Comparison of ENCODE assay signal across 1 cellular context in the genomic region with DNA sequence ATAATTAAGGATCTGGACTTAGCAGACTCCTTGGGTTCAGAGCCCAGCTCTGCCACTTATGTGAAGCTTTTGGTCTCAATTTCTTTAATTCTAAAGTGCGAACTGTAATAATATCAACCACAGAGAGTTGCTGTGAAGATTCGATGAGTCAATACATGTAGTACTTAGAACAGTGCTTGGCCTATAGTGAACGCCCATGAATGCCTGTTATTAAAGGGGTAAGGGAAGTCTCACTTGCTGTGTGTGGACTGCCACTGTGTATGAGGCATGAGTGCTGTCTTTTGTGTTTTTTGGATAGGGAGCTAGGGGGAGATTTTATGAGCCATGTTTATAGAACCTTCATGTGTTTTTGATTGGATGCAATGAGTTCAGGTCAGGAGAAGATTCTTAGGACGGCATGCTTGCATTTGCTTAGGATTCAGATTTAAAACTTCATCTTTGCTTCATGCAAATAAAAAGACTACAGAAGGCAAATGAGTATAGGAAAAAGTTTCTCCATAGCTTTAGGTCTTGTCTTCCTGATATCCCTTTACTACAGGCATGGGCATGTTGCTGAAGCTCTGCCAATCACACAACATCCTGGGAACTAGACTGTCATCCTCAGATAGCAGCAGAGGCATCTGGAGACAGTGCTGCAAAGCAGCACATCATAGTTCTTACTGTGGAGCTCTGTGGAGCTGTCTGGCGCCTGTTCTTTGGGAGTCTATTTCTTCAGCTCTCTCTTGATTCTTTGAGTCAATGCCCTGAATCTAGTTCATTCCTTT.
TF ChIP-seq lines count a peak whose summit lies in the region.

No MANE protein-coding gene starts in this region.

TF ChIP-seq in GM12878, 131 proteins besides CTCF, POLR2A, EP300 and RAD21:
- TF ChIP-seq ZBED1 (IDR thresholded peaks at IDR 0.05; ENCODE audit: borderline replicate concordance) (no peak), NR2C2 (IDR thresholded peaks at IDR 0.05; ENCODE audit: borderline replicate concordance, control insufficient read depth, insufficient read length, low read depth) (no peak), MYC (IDR thresholded peaks at IDR 0.05; ENCODE audit: insufficient read depth, insufficient read length, insufficient replicate concordance, low read length, severe bottlenecking) (no peak), SMC3 (IDR thresholded peaks at IDR 0.05; ENCODE audit: borderline replicate concordance, low read length) (no peak), CREM (IDR thresholded peaks at IDR 0.05; ENCODE audit: low read depth) (no peak), ZNF622 (IDR thresholded peaks at IDR 0.05) (no peak), HCFC1 (IDR thresholded peaks at IDR 0.05; ENCODE audit: low read length) (no peak), PML (IDR thresholded peaks at IDR 0.05; ENCODE audit: low read length) (no peak), FOXM1 (IDR thresholded peaks at IDR 0.05; ENCODE audit: low read depth, low read length) (no peak), NRF1 (conservative IDR thresholded peaks at IDR 0.05; ENCODE audit: low read depth, low read length) (no peak), YBX1 (IDR thresholded peaks at IDR 0.05) (no peak), MXI1 (IDR thresholded peaks at IDR 0.05; ENCODE audit: low read depth, low read length) (no peak), IKZF2 (IDR thresholded peaks at IDR 0.05) (no peak), CREB1 (IDR thresholded peaks at IDR 0.05; ENCODE audit: low read depth) (no peak), POLR2AphosphoS5 (IDR thresholded peaks at IDR 0.05; ENCODE audit: low read length) (no peak), ZNF274 (IDR thresholded peaks at IDR 0.05; ENCODE audit: insufficient read depth, insufficient read length) (no peak), ESRRA (IDR thresholded peaks at IDR 0.05; ENCODE audit: low read length) (no peak)
- TF ChIP-seq, protein P1, sequence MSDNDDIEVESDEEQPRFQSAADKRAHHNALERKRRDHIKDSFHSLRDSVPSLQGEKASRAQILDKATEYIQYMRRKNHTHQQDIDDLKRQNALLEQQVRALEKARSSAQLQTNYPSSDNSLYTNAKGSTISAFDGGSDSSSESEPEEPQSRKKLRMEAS (IDR thresholded peaks at IDR 0.05; ENCODE audit: low read depth, low read length) = no peak
- TF ChIP-seq, protein P2, sequence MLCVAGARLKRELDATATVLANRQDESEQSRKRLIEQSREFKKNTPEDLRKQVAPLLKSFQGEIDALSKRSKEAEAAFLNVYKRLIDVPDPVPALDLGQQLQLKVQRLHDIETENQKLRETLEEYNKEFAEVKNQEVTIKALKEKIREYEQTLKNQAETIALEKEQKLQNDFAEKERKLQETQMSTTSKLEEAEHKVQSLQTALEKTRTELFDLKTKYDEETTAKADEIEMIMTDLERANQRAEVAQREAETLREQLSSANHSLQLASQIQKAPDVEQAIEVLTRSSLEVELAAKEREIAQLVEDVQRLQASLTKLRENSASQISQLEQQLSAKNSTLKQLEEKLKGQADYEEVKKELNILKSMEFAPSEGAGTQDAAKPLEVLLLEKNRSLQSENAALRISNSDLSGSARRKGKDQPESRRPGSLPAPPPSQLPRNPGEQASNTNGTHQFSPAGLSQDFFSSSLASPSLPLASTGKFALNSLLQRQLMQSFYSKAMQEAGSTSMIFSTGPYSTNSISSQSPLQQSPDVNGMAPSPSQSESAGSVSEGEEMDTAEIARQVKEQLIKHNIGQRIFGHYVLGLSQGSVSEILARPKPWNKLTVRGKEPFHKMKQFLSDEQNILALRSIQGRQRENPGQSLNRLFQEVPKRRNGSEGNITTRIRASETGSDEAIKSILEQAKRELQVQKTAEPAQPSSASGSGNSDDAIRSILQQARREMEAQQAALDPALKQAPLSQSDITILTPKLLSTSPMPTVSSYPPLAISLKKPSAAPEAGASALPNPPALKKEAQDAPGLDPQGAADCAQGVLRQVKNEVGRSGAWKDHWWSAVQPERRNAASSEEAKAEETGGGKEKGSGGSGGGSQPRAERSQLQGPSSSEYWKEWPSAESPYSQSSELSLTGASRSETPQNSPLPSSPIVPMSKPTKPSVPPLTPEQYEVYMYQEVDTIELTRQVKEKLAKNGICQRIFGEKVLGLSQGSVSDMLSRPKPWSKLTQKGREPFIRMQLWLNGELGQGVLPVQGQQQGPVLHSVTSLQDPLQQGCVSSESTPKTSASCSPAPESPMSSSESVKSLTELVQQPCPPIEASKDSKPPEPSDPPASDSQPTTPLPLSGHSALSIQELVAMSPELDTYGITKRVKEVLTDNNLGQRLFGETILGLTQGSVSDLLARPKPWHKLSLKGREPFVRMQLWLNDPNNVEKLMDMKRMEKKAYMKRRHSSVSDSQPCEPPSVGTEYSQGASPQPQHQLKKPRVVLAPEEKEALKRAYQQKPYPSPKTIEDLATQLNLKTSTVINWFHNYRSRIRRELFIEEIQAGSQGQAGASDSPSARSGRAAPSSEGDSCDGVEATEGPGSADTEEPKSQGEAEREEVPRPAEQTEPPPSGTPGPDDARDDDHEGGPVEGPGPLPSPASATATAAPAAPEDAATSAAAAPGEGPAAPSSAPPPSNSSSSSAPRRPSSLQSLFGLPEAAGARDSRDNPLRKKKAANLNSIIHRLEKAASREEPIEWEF (IDR thresholded peaks at IDR 0.05; ENCODE audit: insufficient replicate concordance, low read depth, low read length) = no peak
